8 cellular contexts compared by ENCODE assay signal in genomic region chr12:130818381-130819247, GRCh38. TPM values are rescaled to one million over a fixed set of nuclear protein-coding genes. Genes with fewer than 3 reads are reported as not detected.
DNase-seq lines count a peak whose midpoint lies in the region; ATAC-seq lines count a peak whose summit lies in the region.

No MANE protein-coding gene starts in this region.

- no peaks in the 10 kb centered on the region for H3K9me3 ChIP-seq in esophagus (ENCODE audit: control insufficient read depth in 2 of 2, insufficient read depth in 1 of 2, low read depth in 1 of 2, low read length in 1 of 2)

- peaks cover 5% of the 10 kb centered on the region for H3K36me3 Mint-ChIP-seq in natural killer cell treated with Interleukin-12 subunit alpha and Interleukin-12 subunit beta and Interleukin-15 and Interleukin-18, amount 100 ng/mL, for 72 hours

- peak overlapping the region; percentile 40 to 54 for H3K27ac ChIP-seq in esophagus (ENCODE audit: low read depth in 2 of 2, low read length in 1 of 2)

- no peaks in the 10 kb centered on the region for H3K27me3 ChIP-seq in esophagus (ENCODE audit: control insufficient read depth in 1 of 2, insufficient read depth in 2 of 2, low read length in 2 of 2)

- no peaks in the 10 kb centered on the region for H3K27me3 Mint-ChIP-seq in natural killer cell treated with Interleukin-12 subunit alpha and Interleukin-12 subunit beta and Interleukin-15 and Interleukin-18, amount 100 ng/mL, for 72 hours

- no peaks in the 10 kb centered on the region for H3K4me1 ChIP-seq in esophagus (ENCODE audit: control insufficient read depth in 2 of 2, insufficient read depth in 2 of 2, low read length in 1 of 2)

- DNase-seq in NCI-H2196 (lab: John Stamatoyannopoulos, UW; ENCODE audit: unreplicated experiment) (peak; percentile 75), activated T-cell treated with anti-CD3 and anti-CD28 coated beads for 24 hours (ENCODE audit: low read depth) (peak; percentile 72), pons (ENCODE audit: low spot score) (no peak)
- peak; percentile 82 for DNase-seq in natural killer cell treated with Interleukin-12 subunit alpha and Interleukin-12 subunit beta and Interleukin-15 and Interleukin-18, amount 100 ng/mL, for 72 hours (ENCODE audit: low spot score)
- peak; percentile 87 for DNase-seq in stimulated activated naive CD8-positive, alpha-beta T cell treated with anti-CD3 and anti-CD28 coated beads, Interleukin-15, Interleukin-2, amounts not matched to agents 100 U/mL and 50 U/mL, for 24 hours

- peak overlapping the region; percentile 98 for H3K4me3 Mint-ChIP-seq in natural killer cell treated with Interleukin-12 subunit alpha and Interleukin-12 subunit beta and Interleukin-15 and Interleukin-18, amount 100 ng/mL, for 72 hours

- no peaks in the 10 kb centered on the region for H3K9me3 Mint-ChIP-seq in natural killer cell treated with Interleukin-12 subunit alpha and Interleukin-12 subunit beta and Interleukin-15 and Interleukin-18, amount 100 ng/mL, for 72 hours

- ATAC-seq in GM18498 (IDR thresholded peaks at IDR 0.05; ENCODE audit: unreplicated experiment) (peak; percentile 89), HG02763 (IDR thresholded peaks at IDR 0.05; ENCODE audit: unreplicated experiment) (peak; percentile 81)
- peak; percentile 94 to 95 for ATAC-seq in natural killer cell treated with Interleukin-12 subunit alpha and Interleukin-12 subunit beta and Interleukin-15 and Interleukin-18, amount 100 ng/mL, for 72 hours
- peak; percentile 95 for ATAC-seq in stimulated activated naive CD8-positive, alpha-beta T cell treated with anti-CD3 and anti-CD28 coated beads, Interleukin-15, Interleukin-2, amounts not matched to agents 100 U/mL and 50 U/mL, for 24 hours

- H3K36me3 ChIP-seq in esophagus (ENCODE audit: control insufficient read depth in 2 of 2, insufficient read depth in 2 of 2, low read length in 1 of 2), result peaks cover 0 to 2% of the 10 kb centered on the region in 2 donors

- H3K4me1 Mint-ChIP-seq in natural killer cell treated with Interleukin-12 subunit alpha and Interleukin-12 subunit beta and Interleukin-15 and Interleukin-18, amount 100 ng/mL, for 72 hours (ENCODE audit: low read depth in 2 of 2), result peaks cover 15% of the 10 kb centered on the region in 2 donors

- 10 to 13% methylated on average over 60 of the region's 60 CpGs for WGBS in esophagus, 2 donors

- peak overlapping the region; percentile 60 to 68 for H3K27ac Mint-ChIP-seq in natural killer cell treated with Interleukin-12 subunit alpha and Interleukin-12 subunit beta and Interleukin-15 and Interleukin-18, amount 100 ng/mL, for 72 hours

- peak overlapping the region; percentile 28 to 46 for H3K4me3 ChIP-seq in esophagus (ENCODE audit: low read depth in 1 of 2, low read length in 2 of 2)

RNA-seq across cellular contexts. Expression of gene STX2, which starts 20.4 kb away (rescaled TPM):
- 1 to 10 TPM; 3.1 to 3.5 TPM for polyA plus RNA-seq in esophagus
- 10 to 100 TPM in 1 of 2 donors, 1 to 10 TPM in 1; 9.0 to 16.4 TPM for total RNA-seq in natural killer cell treated with Interleukin-12 subunit alpha and Interleukin-12 subunit beta and Interleukin-15 and Interleukin-18, amount 100 ng/mL, for 72 hours

RNA-seq across cellular contexts. Expression of gene RAN, which starts 53.3 kb away (rescaled TPM):
- 100 to 1,000 TPM; 118 to 638 TPM for polyA plus RNA-seq in esophagus
- total RNA-seq in natural killer cell treated with Interleukin-12 subunit alpha and Interleukin-12 subunit beta and Interleukin-15 and Interleukin-18, amount 100 ng/mL, for 72 hours, result 1,000 to 10,000 TPM; 1,073 to 1,486 TPM
